Comparison of ENCODE assay signal across 9 cellular contexts in the genomic region with DNA sequence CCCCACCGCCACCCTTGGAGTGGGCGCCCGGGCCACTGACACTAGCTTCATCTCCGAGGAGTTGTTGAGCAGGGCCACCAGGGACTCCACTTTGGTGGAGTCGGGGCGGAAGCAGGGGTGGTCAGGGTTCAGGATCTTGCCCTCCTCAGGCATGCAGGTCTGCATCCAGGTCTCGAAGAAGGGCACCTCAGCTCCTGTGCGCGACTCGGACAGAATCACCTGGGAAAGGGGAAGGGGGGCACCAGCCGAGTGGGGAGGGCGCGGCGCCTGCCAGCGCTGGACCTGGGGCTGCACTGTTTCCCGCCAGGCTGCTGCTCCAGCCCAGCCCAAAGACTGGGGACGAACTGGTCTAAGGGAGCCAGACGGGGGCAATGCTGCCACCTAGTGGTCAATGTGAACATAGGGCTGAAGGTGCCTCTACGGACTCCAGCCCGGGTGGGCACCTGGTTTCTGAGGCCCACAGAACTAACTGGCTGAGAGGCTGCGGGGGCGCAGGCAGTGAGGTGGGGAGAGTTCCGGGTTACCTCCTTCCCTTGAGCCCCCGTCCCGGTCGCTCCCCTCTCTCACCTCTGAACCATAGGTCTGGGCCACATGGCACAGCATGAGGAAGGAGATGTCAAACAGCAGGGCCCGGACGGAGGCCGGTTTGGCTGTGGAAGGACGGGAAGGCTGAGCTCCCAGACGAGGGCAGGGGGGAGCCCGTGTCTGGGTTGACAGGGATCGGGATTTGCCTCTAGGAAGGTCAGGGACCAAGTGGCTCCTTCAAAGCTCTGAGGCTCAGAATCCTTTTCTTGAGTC. TPM values are rescaled to one million over a fixed set of nuclear protein-coding genes. Genes with fewer than 3 reads are reported as not detected.
DNase-seq lines count a peak whose midpoint lies in the region; ATAC-seq and TF ChIP-seq lines count a peak whose summit lies in the region.
"Had no signal": no experiment of that assay in that cellular context is flagged by ENCODE, and none has a peak within 500 bp of the region (broad histone marks: within the 10 kb centered on the region; RNA-seq: fewer than 3 reads in every experiment).

No MANE protein-coding gene starts in this region.

- H3K4me1 Mint-ChIP-seq in activated T-helper 1 cell treated with anti-CD3 and anti-CD28 coated beads, Interleukin-12 subunit alpha, Interleukin-12 subunit beta, Interleukin-2, Interleukin-4 antibody, amounts not matched to agents 30 ng/mL and 10 ng/mL and 1 ng/mL, durations not matched to agents 14 hours and 24 hours and 36 hours (ENCODE audit: low read depth) = peaks cover 18% of the 10 kb centered on the region
- no peaks in the 10 kb centered on the region for H3K4me1 Mint-ChIP-seq in neural crest cell

- peaks cover 40% of the 10 kb centered on the region for H3K36me3 Mint-ChIP-seq in activated T-helper 1 cell treated with anti-CD3 and anti-CD28 coated beads, Interleukin-12 subunit alpha, Interleukin-12 subunit beta, Interleukin-2, Interleukin-4 antibody, amounts not matched to agents 30 ng/mL and 10 ng/mL and 1 ng/mL, durations not matched to agents 14 hours and 24 hours and 36 hours (ENCODE audit: low read depth)
- peaks cover 15% of the 10 kb centered on the region for H3K36me3 Mint-ChIP-seq in neural crest cell (ENCODE audit: low read depth)

- H4K20me1 ChIP-seq in Karpas-422 (ENCODE audit: insufficient read depth, low read depth, low read length) = no peaks in the 10 kb centered on the region

- peak; percentile 85 for TF ChIP-seq CTCF in fibroblast of pulmonary artery (IDR thresholded peaks at IDR 0.05; ENCODE audit: low read length, missing control alignments)
- peak; percentile 94 for TF ChIP-seq CTCF in neural crest cell (conservative IDR thresholded peaks at IDR 0.05)

- no peaks in the 10 kb centered on the region for H3K79me2 ChIP-seq in Karpas-422 (ENCODE audit: low read length)

- ATAC-seq in stimulated activated naive CD8-positive, alpha-beta T cell treated with anti-CD3 and anti-CD28 coated beads, Interleukin-15, Interleukin-2, amounts not matched to agents 100 U/mL and 50 U/mL, for 24 hours = peak; percentile 88
- no peak for ATAC-seq in GM18519 (IDR thresholded peaks at IDR 0.05; ENCODE audit: low FRiP score, unreplicated experiment)

- no peaks in the 10 kb centered on the region for H3K9me3 Mint-ChIP-seq in activated T-helper 1 cell treated with anti-CD3 and anti-CD28 coated beads, Interleukin-12 subunit alpha, Interleukin-12 subunit beta, Interleukin-2, Interleukin-4 antibody, amounts not matched to agents 30 ng/mL and 10 ng/mL and 1 ng/mL, durations not matched to agents 14 hours and 24 hours and 36 hours
- no peaks in the 10 kb centered on the region for H3K9me3 Mint-ChIP-seq in neural crest cell

- H3K27ac Mint-ChIP-seq in activated T-helper 1 cell treated with anti-CD3 and anti-CD28 coated beads, Interleukin-12 subunit alpha, Interleukin-12 subunit beta, Interleukin-2, Interleukin-4 antibody, amounts not matched to agents 30 ng/mL and 10 ng/mL and 1 ng/mL, durations not matched to agents 14 hours and 24 hours and 36 hours = no peak overlapping the region
- H3K27ac Mint-ChIP-seq in neural crest cell (ENCODE audit: unreplicated experiment) = no peak overlapping the region

- H3K4me3 ChIP-seq in Karpas-422 (ENCODE audit: low read length) = no peak overlapping the region
- no peak overlapping the region for H3K4me3 ChIP-seq in fibroblast of pulmonary artery (replicated peaks; ENCODE audit: low read depth, low read length)

- H3K4me2 ChIP-seq in Karpas-422 (ENCODE audit: low read depth, low read length, poor library complexity, severe bottlenecking) = no peak overlapping the region

- no peak overlapping the region for H3K27ac ChIP-seq in Karpas-422 (ENCODE audit: low read length)

- no peaks in the 10 kb centered on the region for H3K9me3 ChIP-seq in Karpas-422 (ENCODE audit: low read length)

- H2AFZ ChIP-seq in Karpas-422 (ENCODE audit: low read length) = no peak overlapping the region

- H3K9me2 ChIP-seq in Karpas-422 (replicated peaks; ENCODE audit: insufficient read depth, low read length) = no peaks in the 10 kb centered on the region

- H3K27me3 Mint-ChIP-seq in activated T-helper 1 cell treated with anti-CD3 and anti-CD28 coated beads, Interleukin-12 subunit alpha, Interleukin-12 subunit beta, Interleukin-2, Interleukin-4 antibody, amounts not matched to agents 30 ng/mL and 10 ng/mL and 1 ng/mL, durations not matched to agents 14 hours and 24 hours and 36 hours (ENCODE audit: insufficient read depth) = no peaks in the 10 kb centered on the region
- H3K27me3 Mint-ChIP-seq in neural crest cell (ENCODE audit: low read depth) = no peaks in the 10 kb centered on the region
- H3K27me3 Mint-ChIP-seq: activated naive CD8-positive, alpha-beta T cell had no signal

- H3K36me3 ChIP-seq in Karpas-422 (ENCODE audit: insufficient read depth, low read length) = peaks cover 11% of the 10 kb centered on the region

- no peaks in the 10 kb centered on the region for H3K4me1 ChIP-seq in Karpas-422 (ENCODE audit: low read length)

- DNase-seq in DMS79 treated with DMSO at 0.1 percent for 48 hours (lab: John Stamatoyannopoulos, UW) (peak; percentile 43), Karpas-422 (peak; percentile 93), RPMI7951 (ENCODE audit: low read depth) (peak; percentile 77), fibroblast of pulmonary artery (ENCODE audit: low read depth) (peak; percentile 87), neural crest cell (ENCODE audit: low read depth, low spot score) (peak; percentile 74)
- peak; percentile 57 for DNase-seq in activated T-helper 1 cell treated with anti-CD3 and anti-CD28 coated beads, Interleukin-12 subunit alpha, Interleukin-12 subunit beta, Interleukin-2, Interleukin-4 antibody, amounts not matched to agents 30 ng/mL and 10 ng/mL and 1 ng/mL, durations not matched to agents 14 hours and 24 hours and 36 hours (ENCODE audit: low spot score)
- peak; percentile 79 for DNase-seq in stimulated activated naive CD8-positive, alpha-beta T cell treated with anti-CD3 and anti-CD28 coated beads, Interleukin-15, Interleukin-2, amounts not matched to agents 100 U/mL and 50 U/mL, for 24 hours

- no peak overlapping the region for H3K4me3 Mint-ChIP-seq in activated T-helper 1 cell treated with anti-CD3 and anti-CD28 coated beads, Interleukin-12 subunit alpha, Interleukin-12 subunit beta, Interleukin-2, Interleukin-4 antibody, amounts not matched to agents 30 ng/mL and 10 ng/mL and 1 ng/mL, durations not matched to agents 14 hours and 24 hours and 36 hours
- H3K4me3 Mint-ChIP-seq in neural crest cell = no peak overlapping the region

- no peak overlapping the region for H3K9ac ChIP-seq in Karpas-422 (ENCODE audit: low read length)

- H3K27me3 ChIP-seq in Karpas-422 (ENCODE audit: low read length) = no peaks in the 10 kb centered on the region

- intact Hi-C loops in activated T-helper 1 cell treated with anti-CD3 and anti-CD28 coated beads, Interleukin-12 subunit alpha, Interleukin-12 subunit beta, Interleukin-2, Interleukin-4 antibody, amounts not matched to agents 30 ng/mL and 10 ng/mL and 1 ng/mL, durations not matched to agents 14 hours and 24 hours and 36 hours (cut with micrococcal nuclease) = loop anchor here (1.0 kb wide), 3 partner anchors 14 to 405 kb away; no protein-coding TSS in a partner anchor

RNA-seq across cellular contexts. Expression of gene CSF3, which starts 11.8 kb away (rescaled TPM):
- total RNA-seq in Karpas-422 (2014; rRNA removed; shearing (Covaris generic); ENCODE audit: low replicate concordance) = not detected in 2 replicates
- total RNA-seq in RPMI7951 (2014; rRNA removed; shearing (Covaris generic)) = 0.49 TPM in 1 of 2 replicates, not detected in the other
- total RNA-seq in activated T-helper 1 cell treated with anti-CD3 and anti-CD28 coated beads, Interleukin-12 subunit alpha, Interleukin-12 subunit beta, Interleukin-2, Interleukin-4 antibody, amounts not matched to agents 30 ng/mL and 10 ng/mL and 1 ng/mL, durations not matched to agents 14 hours and 24 hours and 36 hours = not detected in 2 replicates
- not detected in 2 replicates for total RNA-seq in neural crest cell

RNA-seq across cellular contexts. Expression of gene MED24, which starts 27.2 kb away (rescaled TPM):
- total RNA-seq in Karpas-422 (2014; rRNA removed; shearing (Covaris generic); ENCODE audit: low replicate concordance) = 40.8 and 50.6 TPM in 2 replicates
- total RNA-seq in RPMI7951 (2014; rRNA removed; shearing (Covaris generic)) = 44.9 and 47.8 TPM in 2 replicates
- 113 and 120 TPM in 2 replicates for total RNA-seq in activated T-helper 1 cell treated with anti-CD3 and anti-CD28 coated beads, Interleukin-12 subunit alpha, Interleukin-12 subunit beta, Interleukin-2, Interleukin-4 antibody, amounts not matched to agents 30 ng/mL and 10 ng/mL and 1 ng/mL, durations not matched to agents 14 hours and 24 hours and 36 hours
- total RNA-seq in neural crest cell = 147 and 154 TPM in 2 replicates

RNA-seq across cellular contexts. Expression of gene THRA, which starts 35.8 kb away (rescaled TPM):
- total RNA-seq in Karpas-422 (2014; rRNA removed; shearing (Covaris generic); ENCODE audit: low replicate concordance) = 1.7 and 2.5 TPM in 2 replicates
- total RNA-seq in RPMI7951 (2014; rRNA removed; shearing (Covaris generic)) = 16.3 and 20.0 TPM in 2 replicates
- total RNA-seq in activated T-helper 1 cell treated with anti-CD3 and anti-CD28 coated beads, Interleukin-12 subunit alpha, Interleukin-12 subunit beta, Interleukin-2, Interleukin-4 antibody, amounts not matched to agents 30 ng/mL and 10 ng/mL and 1 ng/mL, durations not matched to agents 14 hours and 24 hours and 36 hours = 2.9 and 3.5 TPM in 2 replicates
- 15.0 and 15.3 TPM in 2 replicates for total RNA-seq in neural crest cell

RNA-seq across cellular contexts. Expression of gene PSMD3, which starts 46.4 kb away (rescaled TPM):
- total RNA-seq in Karpas-422 (2014; rRNA removed; shearing (Covaris generic); ENCODE audit: low replicate concordance) = 87.1 and 126 TPM in 2 replicates
- 114 and 116 TPM in 2 replicates for total RNA-seq in RPMI7951 (2014; rRNA removed; shearing (Covaris generic))
- 191 and 201 TPM in 2 replicates for total RNA-seq in activated T-helper 1 cell treated with anti-CD3 and anti-CD28 coated beads, Interleukin-12 subunit alpha, Interleukin-12 subunit beta, Interleukin-2, Interleukin-4 antibody, amounts not matched to agents 30 ng/mL and 10 ng/mL and 1 ng/mL, durations not matched to agents 14 hours and 24 hours and 36 hours
- total RNA-seq in neural crest cell = 157 and 158 TPM in 2 replicates

Comparison
In these comparisons a context has a peak if more than half of its experiments do, and no peak if none do; other contexts are left out.
1. DNase-seq: peak in every context shown above with its lines; median percentile 93 in Karpas-422; 87 in fibroblast of pulmonary artery; 79 in stimulated activated naive CD8-positive, alpha-beta T cell treated with anti-CD3 and anti-CD28 coated beads, Interleukin-15, Interleukin-2, amounts not matched to agents 100 U/mL and 50 U/mL, for 24 hours; 77 in RPMI7951; 74 in neural crest cell; 57 in activated T-helper 1 cell treated with anti-CD3 and anti-CD28 coated beads, Interleukin-12 subunit alpha, Interleukin-12 subunit beta, Interleukin-2, Interleukin-4 antibody, amounts not matched to agents 30 ng/mL and 10 ng/mL and 1 ng/mL, durations not matched to agents 14 hours and 24 hours and 36 hours; 43 in DMS79 treated with DMSO at 0.1 percent for 48 hours.